Comparison of ENCODE assay signal across 8 cellular contexts in genomic region chr13:30376426-30377311, GRCh38. TPM values are rescaled to one million over a fixed set of nuclear protein-coding genes. Genes with fewer than 3 reads are reported as not detected.
DNase-seq lines count a peak whose midpoint lies in the region; ATAC-seq and TF ChIP-seq lines count a peak whose summit lies in the region.

No MANE protein-coding gene starts in this region.

- H3K9me3 Mint-ChIP-seq in activated T-cell treated with anti-CD3 and anti-CD28 coated beads, Interleukin-2, amount 50 U/mL, for 24 hours: no peaks in the 10 kb centered on the region
- H3K9me3 Mint-ChIP-seq in chondrocyte (ENCODE audit: low read depth): no peaks in the 10 kb centered on the region

- H3K27ac ChIP-seq in substantia nigra (ENCODE audit: low read depth, low read length, poor library complexity, severe bottlenecking) (no peak overlapping the region), left ventricle myocardium inferior (replicated peaks) (no peak overlapping the region)

- peak overlapping the region; percentile 66 for H3K4me3 Mint-ChIP-seq in activated T-cell treated with anti-CD3 and anti-CD28 coated beads, Interleukin-2, amount 50 U/mL, for 24 hours
- no peak overlapping the region for H3K4me3 Mint-ChIP-seq in chondrocyte (ENCODE audit: unreplicated experiment)

- no peaks in the 10 kb centered on the region for H3K9me3 ChIP-seq in left ventricle myocardium inferior (replicated peaks)

- no peaks in the 10 kb centered on the region for H3K36me3 Mint-ChIP-seq in activated T-cell treated with anti-CD3 and anti-CD28 coated beads, Interleukin-2, amount 50 U/mL, for 24 hours (ENCODE audit: low read depth)
- H3K36me3 Mint-ChIP-seq in chondrocyte (ENCODE audit: low read depth): no peaks in the 10 kb centered on the region

- H3K36me3 ChIP-seq in left ventricle myocardium inferior: no peaks in the 10 kb centered on the region

- DNase-seq in NCI-H526 (lab: John Stamatoyannopoulos, UW) (peak; percentile 31 to 65), renal cortical epithelial cell (ENCODE audit: low read depth) (peak; percentile 43), substantia nigra (lab: John Stamatoyannopoulos, UW) (no peak), chondrocyte (ENCODE audit: low spot score) (no peak), left ventricle myocardium inferior (no peak)
- peak; percentile 68 for DNase-seq in activated T-cell treated with anti-CD3 and anti-CD28 coated beads, Interleukin-2, amount 50 U/mL, for 24 hours

- no peak overlapping the region for H3K4me3 ChIP-seq in left ventricle myocardium inferior

- H3K27ac Mint-ChIP-seq in activated T-cell treated with anti-CD3 and anti-CD28 coated beads, Interleukin-2, amount 50 U/mL, for 24 hours: peak overlapping the region; percentile 80
- H3K27ac Mint-ChIP-seq in chondrocyte (ENCODE audit: unreplicated experiment): no peak overlapping the region

- peaks cover 87% of the 10 kb centered on the region for H3K4me1 Mint-ChIP-seq in activated T-cell treated with anti-CD3 and anti-CD28 coated beads, Interleukin-2, amount 50 U/mL, for 24 hours (ENCODE audit: low read depth)
- peaks cover 6% of the 10 kb centered on the region for H3K4me1 Mint-ChIP-seq in chondrocyte (ENCODE audit: low read depth)

- no peaks in the 10 kb centered on the region for H3K27me3 ChIP-seq in left ventricle myocardium inferior (ENCODE audit: low read depth)

- intact Hi-C loops in left ventricle myocardium inferior (cut with micrococcal nuclease): no loop called here

- TF ChIP-seq CTCF in chondrocyte (IDR thresholded peaks at IDR 0.05) (no peak), left ventricle myocardium inferior (IDR thresholded peaks at IDR 0.05; ENCODE audit: borderline replicate concordance) (no peak)

- ATAC-seq in GM18909 (IDR thresholded peaks at IDR 0.05; ENCODE audit: poor library complexity, unreplicated experiment): peak; percentile 62
- ATAC-seq in HG02938 (IDR thresholded peaks at IDR 0.05; ENCODE audit: unreplicated experiment): peak; percentile 72

- H3K4me1 ChIP-seq in left ventricle myocardium inferior: no peaks in the 10 kb centered on the region

- H3K27me3 Mint-ChIP-seq in activated T-cell treated with anti-CD3 and anti-CD28 coated beads, Interleukin-2, amount 50 U/mL, for 24 hours: no peaks in the 10 kb centered on the region
- no peaks in the 10 kb centered on the region for H3K27me3 Mint-ChIP-seq in chondrocyte (ENCODE audit: low read depth)

RNA-seq across cellular contexts. Expression of gene UBE2L5, which starts 45.6 kb away (rescaled TPM):
- total RNA-seq in renal cortical epithelial cell (not detected in 2 replicates), chondrocyte (not detected in 3 replicates), left ventricle myocardium inferior (not detected)

Comparison
In these comparisons a context has a peak if more than half of its experiments do, and no peak if none do; other contexts are left out.
1. DNase-seq: peak in NCI-H526 (2 of 2), activated T-cell treated with anti-CD3 and anti-CD28 coated beads, Interleukin-2, amount 50 U/mL, for 24 hours (single experiment) and renal cortical epithelial cell (single experiment); none in substantia nigra (0 of 49), chondrocyte (single experiment) and left ventricle myocardium inferior (single experiment).